Comparison of ENCODE assay signal across 18 cellular contexts in genomic region chr6:100456178-100456880, GRCh38. TPM values are rescaled to one million over a fixed set of nuclear protein-coding genes. Genes with fewer than 3 reads are reported as not detected.
DNase-seq lines count a peak whose midpoint lies in the region; ATAC-seq, FAIRE-seq and TF ChIP-seq lines count a peak whose summit lies in the region.
"Had no signal": no experiment of that assay in that cellular context is flagged by ENCODE, and none has a peak within 500 bp of the region (broad histone marks: within the 10 kb centered on the region; RNA-seq: fewer than 3 reads in every experiment).

No MANE protein-coding gene starts in this region.

- DNase-seq in Calu3: peak; percentile 26
- DNase-seq in GM23338 (ENCODE audit: low spot score): peak; percentile 46
- peak in 1 of 2 experiments; percentile 67 for DNase-seq in H1 (ENCODE audit: low read depth in 1 of 2, low spot score in 2 of 2)
- no peak for DNase-seq in naive B cell
- DNase-seq in NCI-H1092 treated with DMSO at 0.1 percent for 48 hours (lab: John Stamatoyannopoulos, UW): no peak
- DNase-seq in ureter (ENCODE audit: low spot score): no peak
- DNase-seq in RWPE1 (ENCODE audit: low spot score): no peak
- DNase-seq: effector CD8-positive, alpha-beta T cell; gastrocnemius medialis; islet precursor cell; KBM-7; NCI-H1436; stimulated activated CD4-positive, alpha-beta T cell treated with anti-CD3 and anti-CD28 coated beads, Interleukin-4, amount 100 ng/mL, for 24 hours had no signal

- peaks cover 4% of the 10 kb centered on the region for H3K36me3 Mint-ChIP-seq in Calu3 (ENCODE audit: insufficient read depth, unreplicated experiment)
- H3K36me3 Mint-ChIP-seq in GM23338 (ENCODE audit: low read depth): no peaks in the 10 kb centered on the region
- H3K36me3 Mint-ChIP-seq in naive B cell: peaks cover 11 to 17% of the 10 kb centered on the region in 2 donors

- H3K4me1 Mint-ChIP-seq in Calu3 (ENCODE audit: low read depth, unreplicated experiment) (no peaks in the 10 kb centered on the region), GM23338 (peaks cover 57% of the 10 kb centered on the region), naive B cell (peaks cover 0 to 12% (median 5%) of the 10 kb centered on the region in 3 donors)

- no peak overlapping the region for H2BK5ac ChIP-seq in H1 (ENCODE audit: low read depth, low read length)

- H2AFZ ChIP-seq in GM23338 (peak overlapping the region; percentile 87), H1 (ENCODE audit: low read length) (no peak overlapping the region)

- no peak overlapping the region for H2BK20ac ChIP-seq in H1 (ENCODE audit: low read length)

- ATAC-seq in GM23338 (no peak; the same call in 1 of the 3 replicates), naive B cell (ENCODE audit: low read depth in 2 of 2) (no peak), GM19467 (IDR thresholded peaks at IDR 0.05; ENCODE audit: unreplicated experiment) (no peak)
- ATAC-seq: gastrocnemius medialis, right cardiac atrium had no signal

- peak; percentile 7 for FAIRE-seq in H1 (lab: Jason Lieb, UNC)

- WGBS in H1 (ENCODE audit: extremely low coverage in 1 of 2, insufficient coverage in 1 of 2, insufficient read length in 1 of 2, insufficient replicate concordance in 2 of 2, low coverage in 1 of 2, low lambda C conversion rate in 2 of 2, missing lambda C conversion rate in 1 of 2), 2 experiments: 2% methylated on average over 22 of the region's 22 CpGs; no CpG with 5 or more reads in 1 of the 2 experiments

- H2BK15ac ChIP-seq in H1 (ENCODE audit: low read length): no peak overlapping the region

- no peak for TF ChIP-seq RAD21 in H1 (IDR thresholded peaks at IDR 0.05 in 1 of 2, conservative IDR thresholded peaks at IDR 0.05 in 1 of 2; ENCODE audit: low read depth in 2 of 2, low read length in 2 of 2)

- H3K4me1 ChIP-seq in GM23338 (ENCODE audit: insufficient read depth): peaks cover 63% of the 10 kb centered on the region
- peaks cover 14 to 38% (median 28%) of the 10 kb centered on the region in 4 experiments for H3K4me1 ChIP-seq in H1 (replicated peaks in 1 of 4; ENCODE audit: control insufficient read depth in 3 of 4, insufficient read depth in 4 of 4, low read length in 3 of 4)
- H3K4me1 ChIP-seq: breast epithelium had no signal

- H3K4me3 ChIP-seq in GM23338 (peak overlapping the region; percentile 55), H1 (ENCODE audit: extremely low read depth in 1 of 4, insufficient read depth in 2 of 4, low read depth in 3 of 4, low read length in 4 of 4) (peak overlapping the region in 3 of 4 experiments; percentile 2 to 52 (median 17); a peak in 5 of 8 replicates)
- H3K4me3 ChIP-seq: breast epithelium had no signal

- H3K27me3 Mint-ChIP-seq in Calu3 (ENCODE audit: unreplicated experiment) (no peaks in the 10 kb centered on the region), GM23338 (ENCODE audit: insufficient read depth, low read depth, poor library complexity) (peaks cover 10% of the 10 kb centered on the region), naive B cell (peaks cover 51 to 73% (median 57%) of the 10 kb centered on the region in 3 donors)

- no peak overlapping the region for H2BK120ac ChIP-seq in H1 (replicated peaks; ENCODE audit: low read depth, low read length)

- H3K23me2 ChIP-seq in H1 (ENCODE audit: low read depth, low read length): peaks cover 9% of the 10 kb centered on the region; the same call in 1 of the 2 replicates

- H3K27ac Mint-ChIP-seq in Calu3 (ENCODE audit: unreplicated experiment) (peak overlapping the region; percentile 33), GM23338 (no peak overlapping the region), naive B cell (peak overlapping the region in 4 of 6 donors; percentile 34 to 91 (median 82))

- no peak overlapping the region for H3K9ac ChIP-seq in H1 (replicated peaks in 1 of 4; ENCODE audit: extremely low read depth in 1 of 4, low read depth in 3 of 4, low read length in 3 of 4)

- H3K4me3 Mint-ChIP-seq in Calu3 (ENCODE audit: low read depth, unreplicated experiment) (peak overlapping the region; percentile 59), GM23338 (peak overlapping the region; percentile 64), naive B cell (peak overlapping the region in 4 of 8 donors; percentile 6 to 56 (median 46))

- no peak overlapping the region for H3K23ac ChIP-seq in H1 (ENCODE audit: insufficient read length)

- intact Hi-C loops in Calu3 (cut with micrococcal nuclease; ENCODE audit: unreplicated experiment): no loop called here

- CTCF ChIA-PET in Calu3 (lab: Charles Lee) (interaction anchor here (0.7 kb wide), 1 partner anchor 368 kb away, joined by 3 read pairs; no protein-coding TSS in a partner anchor), H1 (lab: Charles Lee; ENCODE audit: partially characterized antibody) (interaction anchor here (0.9 to 15.2 kb wide), 9 partner anchors 5 to 349 kb away, joined by 3 to 215 read pairs (median 6); partner anchors contain the start of gene SIM1), RWPE1 (lab: Yijun Ruan, JAX) (interaction anchor here (0.7 kb wide), 1 partner anchor 114 kb away, joined by 3 read pairs; no protein-coding TSS in a partner anchor)

- no peak overlapping the region for H4K5ac ChIP-seq in H1 (ENCODE audit: insufficient read length, low read depth, low read length)

- no peak overlapping the region for H4K8ac ChIP-seq in H1 (ENCODE audit: extremely low read depth, insufficient read depth, low read length)

- no peak overlapping the region for H3K14ac ChIP-seq in H1 (ENCODE audit: insufficient read length)

- H3K79me1 ChIP-seq in H1 (ENCODE audit: low read depth, low read length): no peaks in the 10 kb centered on the region

- H3K18ac ChIP-seq in H1 (ENCODE audit: extremely low read depth, low read length): no peak overlapping the region

- no peak for TF ChIP-seq EP300 in H1 (IDR thresholded peaks at IDR 0.05; ENCODE audit: borderline replicate concordance in 1 of 2, low read depth in 2 of 2, low read length in 2 of 2)

- TF ChIP-seq CTCF in Calu3 (IDR thresholded peaks at IDR 0.05; ENCODE audit: unreplicated experiment): no peak
- no peak for TF ChIP-seq CTCF in GM23338 (conservative IDR thresholded peaks at IDR 0.05; ENCODE audit: low read depth in 2 of 2)
- no peak for TF ChIP-seq CTCF in H1 (IDR thresholded peaks at IDR 0.05; ENCODE audit: control extremely low read depth in 1 of 3, insufficient read depth in 1 of 3, low read depth in 1 of 3, low read length in 3 of 3)
- TF ChIP-seq CTCF in RWPE1 (conservative IDR thresholded peaks at IDR 0.05; ENCODE audit: low read depth): no peak

- TF ChIP-seq POLR2A in H1 (IDR thresholded peaks at IDR 0.05; ENCODE audit: control extremely low read depth in 1 of 2, low read depth in 2 of 2, low read length in 2 of 2): no peak

- no peak overlapping the region for H3K56ac ChIP-seq in H1 (replicated peaks; ENCODE audit: insufficient read length, low read depth, low read length)

- H3K36me3 ChIP-seq in GM23338 (ENCODE audit: insufficient read depth): no peaks in the 10 kb centered on the region
- H3K36me3 ChIP-seq in H1 (ENCODE audit: control insufficient read depth in 2 of 4, insufficient read depth in 4 of 4, low read length in 3 of 4): no peaks in the 10 kb centered on the region
- H3K36me3 ChIP-seq: breast epithelium, gastrocnemius medialis had no signal

- H3K79me2 ChIP-seq in GM23338 (replicated peaks; ENCODE audit: insufficient read depth) (no peaks in the 10 kb centered on the region), H1 (ENCODE audit: control insufficient read depth in 1 of 2, insufficient read depth in 2 of 2, low read length in 2 of 2) (no peaks in the 10 kb centered on the region)

- H4K20me1 ChIP-seq in GM23338 (replicated peaks; ENCODE audit: insufficient read depth): peaks cover 22% of the 10 kb centered on the region
- H4K20me1 ChIP-seq in H1 (replicated peaks in 1 of 2; ENCODE audit: control insufficient read depth in 1 of 2, insufficient read depth in 2 of 2, low read length in 2 of 2): peaks cover 15 to 19% of the 10 kb centered on the region in 2 experiments

- H3K9me3 ChIP-seq in H1 (ENCODE audit: insufficient read depth in 2 of 2, low read depth in 1 of 2, low read length in 1 of 2): no peaks in the 10 kb centered on the region
- H3K9me3 ChIP-seq: breast epithelium, gastrocnemius medialis had no signal

- POLR2A ChIA-PET in H1 (lab: Charles Lee; ENCODE audit: partially characterized antibody): interaction anchor here (0.6 to 3.5 kb wide), 4 partner anchors 8 to 852 kb away, joined by 3 to 16 read pairs (median 7); partner anchors contain the start of gene SIM1
- POLR2A ChIA-PET in RWPE1 (lab: Yijun Ruan, JAX; ENCODE audit: low non-redundant PET): interaction anchor here (0.6 kb wide), 1 partner anchor 168 kb away, joined by 3 read pairs; no protein-coding TSS in a partner anchor

- peaks cover 2% of the 10 kb centered on the region for H3K9me3 Mint-ChIP-seq in Calu3 (ENCODE audit: low read depth, unreplicated experiment)
- H3K9me3 Mint-ChIP-seq in GM23338: no peaks in the 10 kb centered on the region; the same call in 2 of the 3 replicates
- H3K9me3 Mint-ChIP-seq in naive B cell: peaks cover 5 to 57% (median 17%) of the 10 kb centered on the region in 7 donors

- H3F3A ChIP-seq in GM23338 (replicated peaks; ENCODE audit: low read depth): peaks cover 14% of the 10 kb centered on the region; the same call in 1 of the 2 replicates

- TSS peak; percentile 76 for BruUV-seq in Calu3 (replicated peaks; lab: Mats Ljungman, UMichigan)

- no peak overlapping the region; the same call in 1 of the 2 replicates for H2BK12ac ChIP-seq in H1 (ENCODE audit: low read depth, low read length)

- H3K27ac ChIP-seq in GM23338 (ENCODE audit: low read depth) (no peak overlapping the region), H1 (ENCODE audit: low read depth, low read length) (no peak overlapping the region), RWPE1 (no peak overlapping the region)
- H3K27ac ChIP-seq: breast epithelium, C4-2B, gastrocnemius medialis had no signal

- no peak overlapping the region for H2AK5ac ChIP-seq in H1 (ENCODE audit: low read depth, low read length)

- H4K91ac ChIP-seq in H1 (replicated peaks; ENCODE audit: insufficient read length, low read length): no peak overlapping the region

- H3K4ac ChIP-seq in H1 (replicated peaks; ENCODE audit: insufficient read length, low read depth, low read length): no peak overlapping the region

- H3K9me2 ChIP-seq in GM23338 (ENCODE audit: insufficient read depth): no peaks in the 10 kb centered on the region

- H3K4me2 ChIP-seq in GM23338 (peak overlapping the region; percentile 89), H1 (ENCODE audit: insufficient read depth in 1 of 2, low read depth in 2 of 2, low read length in 2 of 2) (peak overlapping the region; percentile 67 to 88)

- H3K27me3 ChIP-seq in GM23338 (ENCODE audit: insufficient read depth) (peaks cover 100% of the 10 kb centered on the region), H1 (replicated peaks in 1 of 4; ENCODE audit: control insufficient read depth in 3 of 4, extremely low read depth in 1 of 4, insufficient read depth in 3 of 4, low read length in 3 of 4) (peaks cover 92 to 100% (median 97%) of the 10 kb centered on the region in 4 experiments)

RNA-seq across cellular contexts. Expression of gene SIM1, which starts 8.4 kb away (rescaled TPM):
- total RNA-seq in Calu3 (2022): not detected in 2 replicates
- total RNA-seq in GM23338 (2014; rRNA removed; shearing (Covaris generic)): 0.23 and 0.49 TPM in 2 replicates
- polyA plus RNA-seq in GM23338 (2016; fragmentation: Nextera tagmentation; extraction: Ambion mirVana): 0.14 and 0.42 TPM in 2 replicates
- total RNA-seq in H1 (2021; fragmentation: NEBNext Ultra II Directional; extraction: Animal tissue kit (Norgen Biotek cat#: 25700)): 0.39 and 0.61 TPM in 2 replicates
- 0.02 and 0.09 TPM in 2 replicates for polyA plus RNA-seq in H1 (2011; rRNA removed)
- 0.03 TPM for polyA plus RNA-seq in H1 (2011; cell fraction: cytosol; rRNA removed)
- 0.11 TPM for polyA plus RNA-seq in H1 (2011; cell fraction: nucleus; rRNA removed)
- 0.03 to 0.11 TPM (median 0.06 TPM) in 3 of 4 replicates, not detected in the other for polyA plus RNA-seq in H1 (2012, experiment 1 of 2)
- not detected for polyA plus RNA-seq in H1 (2012, experiment 2 of 2)
- 0.16 TPM for polyA plus RNA-seq in H1 (2013, experiment 1 of 2)
- polyA plus RNA-seq in H1 (2013, experiment 2 of 2): 0.17 TPM
- 0.10 and 0.13 TPM in 2 replicates for polyA minus RNA-seq in H1 (2011; rRNA and poly(A)+ RNA removed)
- not detected for polyA minus RNA-seq in H1 (2011; cell fraction: cytosol; rRNA and poly(A)+ RNA removed)
- polyA minus RNA-seq in H1 (2011; cell fraction: nucleus; rRNA and poly(A)+ RNA removed): 0.80 TPM
- polyA plus RNA-seq in naive B cell (ENCODE audit: low read depth in 6 of 6): not detected
- 5.3 TPM for total RNA-seq in ureter
- total RNA-seq: right cardiac atrium had no signal
- polyA plus RNA-seq: right cardiac atrium, urinary bladder had no signal

Comparison
In these comparisons a context has a peak if more than half of its experiments do, and no peak if none do; other contexts are left out.
1. DNase-seq: peak in Calu3 (single experiment) and GM23338 (single experiment); none in naive B cell (single experiment), NCI-H1092 treated with DMSO at 0.1 percent for 48 hours (single experiment), ureter (single experiment) and RWPE1 (single experiment).